Comparison of ENCODE assay signal across 22 cellular contexts in genomic region chr7:151185762-151186639, GRCh38. TPM values are rescaled to one million over a fixed set of nuclear protein-coding genes. Genes with fewer than 3 reads are reported as not detected.
"Had no signal": no experiment of that assay in that cellular context is flagged by ENCODE, and none has a peak within 500 bp of the region (broad histone marks: within the 10 kb centered on the region; RNA-seq: fewer than 3 reads in every experiment).

No MANE protein-coding gene starts in this region.

- H3K9me3 ChIP-seq: adrenal gland, breast epithelium, prostate gland, right lobe of liver, thoracic aorta had no signal

- H3K36me3 Mint-ChIP-seq: stimulated activated naive B cell treated with anti-CD40 and anti-IgM and Interleukin-4, amounts not matched to agents 10 μg/mL and 1 μg/mL and 100 μg/mL, for 72 hours had no signal

- H3K27ac ChIP-seq: adrenal gland, breast epithelium, prostate gland, right lobe of liver, thoracic aorta had no signal

- FAIRE-seq: astrocyte, islet of Langerhans had no signal

- H3K4me3 Mint-ChIP-seq: activated CD4-positive, alpha-beta T cell treated with anti-CD3 and anti-CD28 coated beads, Interleukin-2, amount 10 ng/mL, durations not matched to agents 24 days and 14 days; activated CD8-positive, alpha-beta T cell treated with anti-CD3 and anti-CD28 coated beads for 36 hours; activated T-cell treated with anti-CD3 and anti-CD28 coated beads, Interleukin-2, amount 50 U/mL, for 4 hours; neural crest cell; stimulated activated naive B cell treated with anti-CD40 and anti-IgM and Interleukin-4, amounts not matched to agents 10 μg/mL and 1 μg/mL and 100 μg/mL, for 72 hours had no signal

- ATAC-seq: activated CD8-positive, alpha-beta T cell treated with anti-CD3 and anti-CD28 coated beads for 36 hours; activated T-cell treated with anti-CD3 and anti-CD28 coated beads, Interleukin-2, amount 50 U/mL, for 4 hours; esophagus mucosa; stimulated activated naive B cell treated with anti-CD40 and anti-IgM and Interleukin-4, amounts not matched to agents 10 μg/mL and 1 μg/mL and 100 μg/mL, for 72 hours had no signal

- H3K27ac Mint-ChIP-seq: activated CD4-positive, alpha-beta T cell treated with anti-CD3 and anti-CD28 coated beads, Interleukin-2, amount 10 ng/mL, durations not matched to agents 24 days and 14 days; activated CD8-positive, alpha-beta T cell treated with anti-CD3 and anti-CD28 coated beads for 36 hours; stimulated activated naive B cell treated with anti-CD40 and anti-IgM and Interleukin-4, amounts not matched to agents 10 μg/mL and 1 μg/mL and 100 μg/mL, for 72 hours had no signal

- H3K36me3 ChIP-seq: adrenal gland, breast epithelium, prostate gland, right lobe of liver, thoracic aorta had no signal

- DNase-seq: activated CD4-positive, alpha-beta T cell treated with anti-CD3 and anti-CD28 coated beads, Interleukin-2, amount 10 ng/mL, durations not matched to agents 24 days and 14 days; activated CD8-positive, alpha-beta T cell treated with anti-CD3 and anti-CD28 coated beads for 36 hours; activated naive CD4-positive, alpha-beta T cell treated with anti-CD3 and anti-CD28 coated beads, Interleukin-2, amount 50 U/mL, for 16 hours; activated T-cell treated with anti-CD3 and anti-CD28 coated beads, Interleukin-2, amount 50 U/mL, for 4 hours; adrenal gland; effector CD4-positive, alpha-beta T cell; hippocampal formation; stimulated activated CD4-positive, alpha-beta T cell treated with anti-CD3 and anti-CD28 coated beads, Interleukin-4, amount 100 ng/mL, for 4 hours; stimulated activated naive B cell treated with anti-CD40 and anti-IgM and Interleukin-4, amounts not matched to agents 10 μg/mL and 1 μg/mL and 100 μg/mL, for 72 hours; T-helper 1 cell had no signal

- H3K4me1 ChIP-seq: adrenal gland, breast epithelium, prostate gland, right lobe of liver had no signal

- H3K27me3 ChIP-seq: adrenal gland, right lobe of liver had no signal

- H3K4me1 Mint-ChIP-seq: activated CD4-positive, alpha-beta T cell treated with anti-CD3 and anti-CD28 coated beads, Interleukin-2, amount 10 ng/mL, durations not matched to agents 24 days and 14 days had no signal

- H3K4me3 ChIP-seq: adrenal gland, breast epithelium, prostate gland, right lobe of liver, thoracic aorta had no signal

- H3K9me3 Mint-ChIP-seq: activated CD4-positive, alpha-beta T cell treated with anti-CD3 and anti-CD28 coated beads, Interleukin-2, amount 10 ng/mL, durations not matched to agents 24 days and 14 days; activated CD8-positive, alpha-beta T cell treated with anti-CD3 and anti-CD28 coated beads for 36 hours; activated T-cell treated with anti-CD3 and anti-CD28 coated beads, Interleukin-2, amount 50 U/mL, for 4 hours; neural crest cell; stimulated activated naive B cell treated with anti-CD40 and anti-IgM and Interleukin-4, amounts not matched to agents 10 μg/mL and 1 μg/mL and 100 μg/mL, for 72 hours had no signal

RNA-seq across cellular contexts. Expression of gene ASB10, which starts 1.0 kb away (rescaled TPM):
- total RNA-seq: activated CD4-positive, alpha-beta T cell treated with anti-CD3 and anti-CD28 coated beads, Interleukin-2, amount 10 ng/mL, durations not matched to agents 24 days and 14 days; activated CD8-positive, alpha-beta T cell treated with anti-CD3 and anti-CD28 coated beads for 36 hours; activated T-cell treated with anti-CD3 and anti-CD28 coated beads, Interleukin-2, amount 50 U/mL, for 4 hours; adrenal gland; astrocyte; breast epithelium; cerebellum; esophagus mucosa; mononuclear cell; neural crest cell; osteoblast; prostate gland; right lobe of liver; thoracic aorta; urinary bladder had no signal
- polyA plus RNA-seq: adrenal gland, urinary bladder had no signal

RNA-seq across cellular contexts. Expression of gene GBX1, which starts 18.5 kb away (rescaled TPM):
- total RNA-seq: activated CD4-positive, alpha-beta T cell treated with anti-CD3 and anti-CD28 coated beads, Interleukin-2, amount 10 ng/mL, durations not matched to agents 24 days and 14 days; activated CD8-positive, alpha-beta T cell treated with anti-CD3 and anti-CD28 coated beads for 36 hours; activated T-cell treated with anti-CD3 and anti-CD28 coated beads, Interleukin-2, amount 50 U/mL, for 4 hours; adrenal gland; astrocyte; breast epithelium; cerebellum; esophagus mucosa; mononuclear cell; osteoblast; prostate gland; right lobe of liver; thoracic aorta; urinary bladder had no signal
- polyA plus RNA-seq: adrenal gland, urinary bladder had no signal

RNA-seq across cellular contexts. Expression of gene H2BK1, which starts 24.3 kb away (rescaled TPM):
- total RNA-seq: activated CD4-positive, alpha-beta T cell treated with anti-CD3 and anti-CD28 coated beads, Interleukin-2, amount 10 ng/mL, durations not matched to agents 24 days and 14 days; activated CD8-positive, alpha-beta T cell treated with anti-CD3 and anti-CD28 coated beads for 36 hours; activated T-cell treated with anti-CD3 and anti-CD28 coated beads, Interleukin-2, amount 50 U/mL, for 4 hours; adrenal gland; astrocyte; breast epithelium; cerebellum; esophagus mucosa; mononuclear cell; neural crest cell; osteoblast; right lobe of liver; thoracic aorta; urinary bladder had no signal
- polyA plus RNA-seq: adrenal gland, urinary bladder had no signal
